In genomic region chr11:130840683-130841082, GRCh38 we compare ENCODE assay signal across 13 cellular contexts.
"Had no signal": no experiment of that assay in that cellular context is flagged by ENCODE, and none has a peak within 500 bp of the region (broad histone marks: within the 10 kb centered on the region; RNA-seq: fewer than 3 reads in every experiment).

No MANE protein-coding gene starts in this region.

- DNase-seq: activated CD4-positive, alpha-beta memory T cell treated with anti-CD3 and anti-CD28 coated beads for 36 hours; activated CD8-positive, alpha-beta memory T cell treated with anti-CD3 and anti-CD28 coated beads, Interleukin-2, amount 50 U/mL, for 4 hours; activated naive CD8-positive, alpha-beta T cell treated with anti-CD3 and anti-CD28 coated beads, Interleukin-2, amount 10 ng/mL, durations not matched to agents 7 days and 5 days; activated T-cell treated with anti-CD3 and anti-CD28 coated beads, Interleukin-2, amount 50 U/mL, for 72 hours; aorta; left cardiac atrium; nephron progenitor cell; ovary; T-cell had no signal

- H3K4me1 Mint-ChIP-seq: activated naive CD8-positive, alpha-beta T cell treated with anti-CD3 and anti-CD28 coated beads, Interleukin-2, amount 10 ng/mL, durations not matched to agents 7 days and 5 days; T-cell had no signal

- H3K27me3 ChIP-seq: cardiac muscle cell, ovary, tibial nerve had no signal

- FAIRE-seq: colon had no signal

- H3K4me3 ChIP-seq: cardiac muscle cell, ovary, tibial nerve had no signal

- H3K36me3 Mint-ChIP-seq: activated CD4-positive, alpha-beta memory T cell treated with anti-CD3 and anti-CD28 coated beads for 36 hours; activated naive CD8-positive, alpha-beta T cell treated with anti-CD3 and anti-CD28 coated beads, Interleukin-2, amount 10 ng/mL, durations not matched to agents 7 days and 5 days; T-cell had no signal

- H3K36me3 ChIP-seq: cardiac muscle cell, ovary, tibial nerve had no signal

- ATAC-seq: activated T-cell treated with anti-CD3 and anti-CD28 coated beads, Interleukin-2, amount 50 U/mL, for 72 hours; T-cell had no signal

- H3K27ac ChIP-seq: cardiac muscle cell, ovary, VCaP had no signal

- H3K4me3 Mint-ChIP-seq: activated CD4-positive, alpha-beta memory T cell treated with anti-CD3 and anti-CD28 coated beads for 36 hours; activated naive CD8-positive, alpha-beta T cell treated with anti-CD3 and anti-CD28 coated beads, Interleukin-2, amount 10 ng/mL, durations not matched to agents 7 days and 5 days; activated T-cell treated with anti-CD3 and anti-CD28 coated beads, Interleukin-2, amount 50 U/mL, for 72 hours; nephron progenitor cell; T-cell had no signal

- H3K27ac Mint-ChIP-seq: activated CD4-positive, alpha-beta memory T cell treated with anti-CD3 and anti-CD28 coated beads for 36 hours; activated naive CD8-positive, alpha-beta T cell treated with anti-CD3 and anti-CD28 coated beads, Interleukin-2, amount 10 ng/mL, durations not matched to agents 7 days and 5 days; activated T-cell treated with anti-CD3 and anti-CD28 coated beads, Interleukin-2, amount 50 U/mL, for 72 hours; nephron progenitor cell; T-cell had no signal
